ENCODE assay signal across 8 cellular contexts in genomic region chr5:115634343-115635132, GRCh38. TPM values are rescaled to one million over a fixed set of nuclear protein-coding genes. Genes with fewer than 3 reads are reported as not detected.
DNase-seq lines count a peak whose midpoint lies in the region; ATAC-seq and TF ChIP-seq lines count a peak whose summit lies in the region.

No MANE protein-coding gene starts in this region.

- peak; percentile 63 for ATAC-seq in GM18873 (IDR thresholded peaks at IDR 0.05; ENCODE audit: low FRiP score, unreplicated experiment)
- peak; percentile 63 for ATAC-seq in HG03159 (IDR thresholded peaks at IDR 0.05; ENCODE audit: unreplicated experiment)

- H3K4me3 ChIP-seq in AG09309 (ENCODE audit: control insufficient read depth, low read depth, low read length), result peak overlapping the region; percentile 25

- DNase-seq in AG09309 (ENCODE audit: low read depth) (no peak), NCI-H2227 (lab: John Stamatoyannopoulos, UW; ENCODE audit: unreplicated experiment) (peak; percentile 77), cerebellum (ENCODE audit: low spot score) (peak; percentile 76), kidney glomerular epithelial cell (lab: John Stamatoyannopoulos, UW) (peak; percentile 83)
- peak; percentile 58 to 77 (median 65) for DNase-seq in activated CD4-positive, CD25-positive, alpha-beta regulatory T cell (lab: John Stamatoyannopoulos, UW)
- DNase-seq in stimulated activated CD4-positive, alpha-beta T cell treated with anti-CD3 and anti-CD28 coated beads, Interleukin-15, amount 100 ng/mL, for 48 hours (ENCODE audit: low read depth in 2 of 2), result peak; percentile 61 to 82

- TF ChIP-seq CTCF in AG09309 (IDR thresholded peaks at IDR 0.05; ENCODE audit: control insufficient read depth, insufficient read depth, low read depth, low read length, missing control alignments), result peak; percentile 91

RNA-seq across cellular contexts. Expression of gene TMED7, which starts 8.7 kb away (rescaled TPM):
- total RNA-seq in cerebellum, result 71.2 TPM

RNA-seq across cellular contexts. Expression of gene TICAM2, which starts 32.3 kb away (rescaled TPM):
- total RNA-seq in cerebellum, result 0.82 TPM
